In genomic region chr5:133831506-133832224, GRCh38 we compare ENCODE assay signal across 18 cellular contexts.
DNase-seq lines count a peak whose midpoint lies in the region; ATAC-seq and TF ChIP-seq lines count a peak whose summit lies in the region.
"Had no signal": no experiment of that assay in that cellular context is flagged by ENCODE, and none has a peak within 500 bp of the region (broad histone marks: within the 10 kb centered on the region; RNA-seq: fewer than 3 reads in every experiment).

No MANE protein-coding gene starts in this region.

- no peaks in the 10 kb centered on the region for H3K36me3 ChIP-seq in smooth muscle cell (ENCODE audit: low read depth)
- H3K36me3 ChIP-seq: HAP-1 had no signal

- 42% methylated on average over 11 of the region's 11 CpGs for WGBS in smooth muscle cell (ENCODE audit: low lambda C conversion rate)

- peak overlapping the region; percentile 60 for H3K4me2 ChIP-seq in smooth muscle cell
- H3K4me2 ChIP-seq: A549 had no signal

- peaks cover 5% of the 10 kb centered on the region for H3K27me3 Mint-ChIP-seq in activated T-cell treated with anti-CD3 and anti-CD28 coated beads, Interleukin-2, amount 50 U/mL, for 24 hours
- H3K27me3 Mint-ChIP-seq in activated T-cell treated with anti-CD3 and anti-CD28 coated beads, Interleukin-2, amount 50 U/mL, for 4 hours (ENCODE audit: low read depth): peaks cover 8% of the 10 kb centered on the region

- peak; percentile 12 for DNase-seq in activated T-cell treated with anti-CD3 and anti-CD28 coated beads, Interleukin-2, amount 50 U/mL, for 24 hours
- DNase-seq in activated T-cell treated with anti-CD3 and anti-CD28 coated beads, Interleukin-2, amount 50 U/mL, for 4 hours: no peak
- DNase-seq in RWPE1 (ENCODE audit: low spot score): peak; percentile 45
- DNase-seq in foreskin fibroblast: peak; percentile 34 to 65
- DNase-seq in smooth muscle cell (lab: John Stamatoyannopoulos, UW; ENCODE audit: unreplicated experiment): no peak
- no peak for DNase-seq in activated CD8-positive, alpha-beta memory T cell treated with anti-CD3 and anti-CD28 coated beads, Interleukin-2, amount 50 U/mL, for 48 hours
- DNase-seq: activated CD4-positive, alpha-beta memory T cell treated with anti-CD3 and anti-CD28 coated beads for 36 hours; activated naive CD4-positive, alpha-beta T cell treated with anti-CD3 and anti-CD28 coated beads, Interleukin-2, amount 10 ng/mL, durations not matched to agents 7 days and 5 days; cortex of kidney; NCI-H1930 had no signal

- peaks cover 2% of the 10 kb centered on the region for H3K4me1 Mint-ChIP-seq in activated T-cell treated with anti-CD3 and anti-CD28 coated beads, Interleukin-2, amount 50 U/mL, for 24 hours (ENCODE audit: low read depth)
- no peaks in the 10 kb centered on the region for H3K4me1 Mint-ChIP-seq in activated T-cell treated with anti-CD3 and anti-CD28 coated beads, Interleukin-2, amount 50 U/mL, for 4 hours (ENCODE audit: low read depth)

- no peak overlapping the region for H2AFZ ChIP-seq in smooth muscle cell (ENCODE audit: low read depth)

- POLR2A ChIA-PET in RWPE1 (lab: Yijun Ruan, JAX; ENCODE audit: low non-redundant PET): no interaction called here

- CTCF ChIA-PET in RWPE1 (lab: Yijun Ruan, JAX): no interaction called here

- H4K20me1 ChIP-seq in smooth muscle cell (ENCODE audit: low read depth): no peaks in the 10 kb centered on the region

- H3K9ac ChIP-seq in smooth muscle cell (ENCODE audit: low read depth): no peak overlapping the region

- no peak for ATAC-seq in activated T-cell treated with anti-CD3 and anti-CD28 coated beads, Interleukin-2, amount 50 U/mL, for 4 hours
- ATAC-seq in GM21717 (IDR thresholded peaks at IDR 0.05; ENCODE audit: unreplicated experiment) (no peak), HG03045 (IDR thresholded peaks at IDR 0.05; ENCODE audit: unreplicated experiment) (no peak)
- ATAC-seq: A549, left lobe of liver had no signal

- H3K27me3 ChIP-seq in smooth muscle cell (ENCODE audit: low read depth): peaks cover 7% of the 10 kb centered on the region

- no peaks in the 10 kb centered on the region for H3K4me1 ChIP-seq in smooth muscle cell (ENCODE audit: low read depth)
- H3K4me1 ChIP-seq: A549, HAP-1 had no signal

- no peaks in the 10 kb centered on the region for H3K79me2 ChIP-seq in smooth muscle cell (ENCODE audit: low read depth)

- H3F3A ChIP-seq in smooth muscle cell (ENCODE audit: low read depth): peaks cover 7% of the 10 kb centered on the region

- TF ChIP-seq CTCF in RWPE1 (conservative IDR thresholded peaks at IDR 0.05; ENCODE audit: low read depth): no peak
- TF ChIP-seq CTCF in foreskin fibroblast (IDR thresholded peaks at IDR 0.05; ENCODE audit: low read depth, low read length): no peak
- no peak for TF ChIP-seq CTCF in smooth muscle cell (IDR thresholded peaks at IDR 0.05; ENCODE audit: borderline replicate concordance, insufficient read depth, poor library complexity, severe bottlenecking)

- no peak overlapping the region for H3K4me3 Mint-ChIP-seq in activated T-cell treated with anti-CD3 and anti-CD28 coated beads, Interleukin-2, amount 50 U/mL, for 24 hours
- H3K4me3 Mint-ChIP-seq in activated T-cell treated with anti-CD3 and anti-CD28 coated beads, Interleukin-2, amount 50 U/mL, for 4 hours: no peak overlapping the region
- H3K4me3 Mint-ChIP-seq: activated CD4-positive, alpha-beta memory T cell treated with anti-CD3 and anti-CD28 coated beads for 36 hours; activated naive CD4-positive, alpha-beta T cell treated with anti-CD3 and anti-CD28 coated beads, Interleukin-2, amount 10 ng/mL, durations not matched to agents 7 days and 5 days; IgD-negative memory B cell; T-helper 1 cell treated with Interleukin-12 subunit alpha and Interleukin-12 subunit beta and Interleukin-4 antibody, amounts not matched to agents 30 μg/mL and 1 μg/mL, for 36 hours; type B pancreatic cell had no signal

- no peak overlapping the region for H3K4me3 ChIP-seq in foreskin fibroblast (ENCODE audit: low read depth in 1 of 2, low read length in 2 of 2)
- H3K4me3 ChIP-seq in smooth muscle cell: no peak overlapping the region
- H3K4me3 ChIP-seq: A549, HAP-1 had no signal

- H3K27ac ChIP-seq in RWPE1 (no peak overlapping the region), smooth muscle cell (ENCODE audit: low read depth) (peak overlapping the region; percentile 44)
- H3K27ac ChIP-seq: A549 had no signal

- no peak overlapping the region for H3K27ac Mint-ChIP-seq in activated T-cell treated with anti-CD3 and anti-CD28 coated beads, Interleukin-2, amount 50 U/mL, for 24 hours
- H3K27ac Mint-ChIP-seq: activated CD4-positive, alpha-beta memory T cell treated with anti-CD3 and anti-CD28 coated beads for 36 hours; activated naive CD4-positive, alpha-beta T cell treated with anti-CD3 and anti-CD28 coated beads, Interleukin-2, amount 10 ng/mL, durations not matched to agents 7 days and 5 days; IgD-negative memory B cell; T-helper 1 cell treated with Interleukin-12 subunit alpha and Interleukin-12 subunit beta and Interleukin-4 antibody, amounts not matched to agents 30 μg/mL and 1 μg/mL, for 36 hours; type B pancreatic cell had no signal

- no peaks in the 10 kb centered on the region for H3K36me3 Mint-ChIP-seq in activated T-cell treated with anti-CD3 and anti-CD28 coated beads, Interleukin-2, amount 50 U/mL, for 24 hours (ENCODE audit: low read depth)
- no peaks in the 10 kb centered on the region for H3K36me3 Mint-ChIP-seq in activated T-cell treated with anti-CD3 and anti-CD28 coated beads, Interleukin-2, amount 50 U/mL, for 4 hours (ENCODE audit: insufficient read depth)
- H3K36me3 Mint-ChIP-seq: activated CD4-positive, alpha-beta memory T cell treated with anti-CD3 and anti-CD28 coated beads for 36 hours; activated naive CD4-positive, alpha-beta T cell treated with anti-CD3 and anti-CD28 coated beads, Interleukin-2, amount 10 ng/mL, durations not matched to agents 7 days and 5 days; IgD-negative memory B cell; type B pancreatic cell had no signal

- H3K9me3 Mint-ChIP-seq in activated T-cell treated with anti-CD3 and anti-CD28 coated beads, Interleukin-2, amount 50 U/mL, for 24 hours: no peaks in the 10 kb centered on the region
- peaks cover 8% of the 10 kb centered on the region for H3K9me3 Mint-ChIP-seq in activated T-cell treated with anti-CD3 and anti-CD28 coated beads, Interleukin-2, amount 50 U/mL, for 4 hours
- H3K9me3 Mint-ChIP-seq: activated naive CD4-positive, alpha-beta T cell treated with anti-CD3 and anti-CD28 coated beads, Interleukin-2, amount 10 ng/mL, durations not matched to agents 7 days and 5 days had no signal

- no peaks in the 10 kb centered on the region for H3K9me3 ChIP-seq in smooth muscle cell (replicated peaks; ENCODE audit: low read depth)
- H3K9me3 ChIP-seq: HAP-1 had no signal

Comparison
In these comparisons a context has a peak if more than half of its experiments do, and no peak if none do; other contexts are left out.
1. DNase-seq: peak in activated T-cell treated with anti-CD3 and anti-CD28 coated beads, Interleukin-2, amount 50 U/mL, for 24 hours (single experiment), RWPE1 (single experiment) and foreskin fibroblast (2 of 2); none in activated T-cell treated with anti-CD3 and anti-CD28 coated beads, Interleukin-2, amount 50 U/mL, for 4 hours (single experiment), smooth muscle cell (single experiment) and activated CD8-positive, alpha-beta memory T cell treated with anti-CD3 and anti-CD28 coated beads, Interleukin-2, amount 50 U/mL, for 48 hours (single experiment).